7 cellular contexts compared by ENCODE assay signal in the genomic region with DNA sequence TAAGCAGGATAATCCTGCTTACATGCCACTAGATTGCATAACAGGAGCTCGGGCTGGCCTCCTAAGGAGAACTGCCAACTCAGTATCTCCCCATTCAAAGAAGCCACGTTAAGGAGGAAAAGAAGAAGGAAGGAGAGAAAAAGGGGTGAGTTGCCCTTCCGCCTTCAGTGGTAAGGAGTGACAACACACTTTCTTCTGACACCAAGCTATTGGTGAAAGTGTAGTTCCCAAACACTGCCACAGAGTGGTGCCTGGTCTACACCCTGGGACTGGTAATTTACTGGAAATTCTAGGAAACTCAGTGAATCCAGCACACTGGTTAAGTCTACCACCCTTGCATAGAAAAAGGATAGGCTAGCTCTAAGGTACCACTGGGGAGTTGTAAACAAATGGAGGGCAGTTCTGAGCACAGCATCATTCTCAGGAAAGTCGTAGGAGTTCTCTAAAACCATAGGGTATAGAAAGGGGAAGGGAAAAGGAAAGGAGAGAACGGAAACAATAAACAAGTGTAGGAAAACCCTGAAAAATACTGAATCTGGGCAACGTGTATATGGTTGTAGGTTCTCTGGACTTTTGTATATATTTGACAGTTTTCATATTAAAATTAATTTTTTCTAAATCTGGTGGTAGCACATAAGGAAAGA. TPM values are rescaled to one million over a fixed set of nuclear protein-coding genes. Genes with fewer than 3 reads are reported as not detected.
DNase-seq lines count a peak whose midpoint lies in the region; TF ChIP-seq lines count a peak whose summit lies in the region.

No MANE protein-coding gene starts in this region.

- 43% methylated on average over 6 of the region's 6 CpGs for WGBS in smooth muscle cell (ENCODE audit: low lambda C conversion rate)

- peaks cover 84% of the 10 kb centered on the region for H4K20me1 ChIP-seq in smooth muscle cell (ENCODE audit: low read depth)

- H3K9me3 ChIP-seq in smooth muscle cell (replicated peaks; ENCODE audit: low read depth), result no peaks in the 10 kb centered on the region

- H3K4me3 ChIP-seq in H7 (ENCODE audit: insufficient read depth, low read depth, low read length) (no peak overlapping the region), astrocyte of the cerebellum (ENCODE audit: low read depth, low read length) (no peak overlapping the region), smooth muscle cell (no peak overlapping the region)

- H3K36me3 ChIP-seq in H7 (replicated peaks; ENCODE audit: control insufficient read depth, insufficient read depth, low read length), result no peaks in the 10 kb centered on the region
- H3K36me3 ChIP-seq in smooth muscle cell (ENCODE audit: low read depth), result no peaks in the 10 kb centered on the region

- peaks cover 50% of the 10 kb centered on the region for H3K79me2 ChIP-seq in smooth muscle cell (ENCODE audit: low read depth)

- H3K27me3 ChIP-seq in H7 (ENCODE audit: control insufficient read depth, insufficient read depth, low read length) (no peaks in the 10 kb centered on the region), smooth muscle cell (ENCODE audit: low read depth) (no peaks in the 10 kb centered on the region)

- no peak overlapping the region for H3K27ac ChIP-seq in smooth muscle cell (ENCODE audit: low read depth)

- peak; percentile 83 for TF ChIP-seq CTCF in GM12873 (IDR thresholded peaks at IDR 0.05; ENCODE audit: insufficient read depth, low read depth, low read length, missing control alignments)
- TF ChIP-seq CTCF in astrocyte of the cerebellum (IDR thresholded peaks at IDR 0.05; ENCODE audit: low read depth, low read length, missing control alignments), result peak; percentile 87
- TF ChIP-seq CTCF in smooth muscle cell (IDR thresholded peaks at IDR 0.05; ENCODE audit: borderline replicate concordance, insufficient read depth, poor library complexity, severe bottlenecking), result peak; percentile 61

- peak overlapping the region; percentile 49 for H3K4me2 ChIP-seq in smooth muscle cell

- in situ Hi-C loops in astrocyte of the cerebellum (cut with HindIII; ENCODE audit: low sequenced_read_pairs), result no loop called here

- no peak overlapping the region for H3K9ac ChIP-seq in smooth muscle cell (ENCODE audit: low read depth)

- H2AFZ ChIP-seq in smooth muscle cell (ENCODE audit: low read depth), result no peak overlapping the region

- H3F3A ChIP-seq in smooth muscle cell (ENCODE audit: low read depth), result no peaks in the 10 kb centered on the region

- peak; percentile 39 for DNase-seq in H7
- DNase-seq in LHCN-M2 (ENCODE audit: low read depth), result peak; percentile 76
- peak; percentile 65 for DNase-seq in SKM-1 (lab: John Stamatoyannopoulos, UW; ENCODE audit: unreplicated experiment)
- DNase-seq in astrocyte of the cerebellum (ENCODE audit: low read depth), result peak; percentile 64
- DNase-seq in hippocampal formation (lab: John Stamatoyannopoulos, UW), result peak; percentile 46 to 78
- no peak for DNase-seq in smooth muscle cell (lab: John Stamatoyannopoulos, UW; ENCODE audit: unreplicated experiment)

- H3K4me1 ChIP-seq in smooth muscle cell (ENCODE audit: low read depth), result peaks cover 6% of the 10 kb centered on the region

RNA-seq across cellular contexts. Expression of a gene that starts 58.2 kb away (rescaled TPM):
- total RNA-seq in H7 (2014; rRNA removed; shearing (Covaris generic)), result 118 and 121 TPM in 2 replicates
- total RNA-seq in LHCN-M2 (2014; rRNA removed), result 159 and 182 TPM in 2 replicates
- polyA plus RNA-seq in LHCN-M2 (2012), result 88.8 TPM
- total RNA-seq in smooth muscle cell, result 37.9 and 53.6 TPM in 2 replicates
- polyA plus RNA-seq in smooth muscle cell, result 27.0 and 27.3 TPM in 2 replicates
